Comparison of ENCODE assay signal across 8 cellular contexts in genomic region chr17:45018514-45019176, GRCh38. TPM values are rescaled to one million over a fixed set of nuclear protein-coding genes. Genes with fewer than 3 reads are reported as not detected.
A peak's percentile ranks its signal among the peaks of the same experiment; 100 is the strongest.
DNase-seq lines count a peak whose midpoint lies in the region; ATAC-seq and TF ChIP-seq lines count a peak whose summit lies in the region.

No MANE protein-coding gene starts in this region.

- peaks cover 39% of the 10 kb centered on the region for H3K27me3 Mint-ChIP-seq in stimulated activated naive CD8-positive, alpha-beta T cell treated with anti-CD3 and anti-CD28 coated beads, Interleukin-15, Interleukin-2, amounts not matched to agents 100 ng/mL and 50 ng/mL, for 24 hours

- H3K4me1 Mint-ChIP-seq in stimulated activated naive CD8-positive, alpha-beta T cell treated with anti-CD3 and anti-CD28 coated beads, Interleukin-15, Interleukin-2, amounts not matched to agents 100 ng/mL and 50 ng/mL, for 24 hours (ENCODE audit: low read depth) = peaks cover 20% of the 10 kb centered on the region

- H4K20me1 ChIP-seq in hepatocyte (ENCODE audit: insufficient read depth, poor library complexity, severe bottlenecking) = no peaks in the 10 kb centered on the region

- peak; percentile 49 to 58 for DNase-seq in activated T-cell treated with anti-CD3 and anti-CD28 coated beads, Interleukin-2, amount 50 U/mL, for 48 hours
- DNase-seq in hepatocyte (ENCODE audit: low spot score) (peak; percentile 36), 8988T (no peak), NCI-H2107 (lab: John Stamatoyannopoulos, UW) (no peak)
- no peak for DNase-seq in activated effector memory CD4-positive, alpha-beta T cell treated with Interleukin-2 at 50 U/mL for 16 hours

- ATAC-seq in HG02798 (IDR thresholded peaks at IDR 0.05; ENCODE audit: poor library complexity, unreplicated experiment) = peak; percentile 19

- WGBS in hepatocyte (ENCODE audit: low lambda C conversion rate, missing lambda C conversion rate) = 8% methylated on average over 21 of the region's 32 CpGs

- peak overlapping the region; percentile 99 for H3K4me2 ChIP-seq in hepatocyte

- TF ChIP-seq CTCF in C4-2B (conservative IDR thresholded peaks at IDR 0.05) = no peak
- TF ChIP-seq CTCF in hepatocyte (IDR thresholded peaks at IDR 0.05; ENCODE audit: poor library complexity) = no peak

- peak overlapping the region; percentile 29 for H3K4me3 ChIP-seq in hepatocyte

- H2AFZ ChIP-seq in hepatocyte = peak overlapping the region; percentile 75

- peak overlapping the region; percentile 88 for H3K4me3 Mint-ChIP-seq in stimulated activated naive CD8-positive, alpha-beta T cell treated with anti-CD3 and anti-CD28 coated beads, Interleukin-15, Interleukin-2, amounts not matched to agents 100 ng/mL and 50 ng/mL, for 24 hours

- H3K79me2 ChIP-seq in hepatocyte = no peaks in the 10 kb centered on the region

- H3K9me3 ChIP-seq in hepatocyte (ENCODE audit: low read depth) = no peaks in the 10 kb centered on the region

- peak overlapping the region; percentile 35 for H3K27ac ChIP-seq in C4-2B
- H3K27ac ChIP-seq in hepatocyte = no peak overlapping the region

- H3K27ac Mint-ChIP-seq in stimulated activated naive CD8-positive, alpha-beta T cell treated with anti-CD3 and anti-CD28 coated beads, Interleukin-15, Interleukin-2, amounts not matched to agents 100 ng/mL and 50 ng/mL, for 24 hours = peak overlapping the region; percentile 93

- H3K9me2 ChIP-seq in hepatocyte (replicated peaks; ENCODE audit: insufficient read depth) = no peaks in the 10 kb centered on the region

- no peaks in the 10 kb centered on the region for H3K9me3 Mint-ChIP-seq in stimulated activated naive CD8-positive, alpha-beta T cell treated with anti-CD3 and anti-CD28 coated beads, Interleukin-15, Interleukin-2, amounts not matched to agents 100 ng/mL and 50 ng/mL, for 24 hours

- H3K4me1 ChIP-seq in hepatocyte (ENCODE audit: insufficient read depth) = peaks cover 31% of the 10 kb centered on the region

- peaks cover 9% of the 10 kb centered on the region for H3K36me3 Mint-ChIP-seq in stimulated activated naive CD8-positive, alpha-beta T cell treated with anti-CD3 and anti-CD28 coated beads, Interleukin-15, Interleukin-2, amounts not matched to agents 100 ng/mL and 50 ng/mL, for 24 hours (ENCODE audit: low read depth)

- no peaks in the 10 kb centered on the region for H3K36me3 ChIP-seq in hepatocyte (replicated peaks; ENCODE audit: insufficient read depth, low read depth)

- peaks cover 4% of the 10 kb centered on the region for H3K27me3 ChIP-seq in hepatocyte

RNA-seq across cellular contexts. Expression of gene DCAKD, which starts 32.8 kb away (rescaled TPM):
- 31.3 and 47.4 TPM in 2 replicates for total RNA-seq in hepatocyte
- 29.9 and 33.3 TPM in 2 replicates for polyA plus RNA-seq in hepatocyte

RNA-seq across cellular contexts. Expression of gene NMT1, which starts 42.5 kb away (rescaled TPM):
- total RNA-seq in hepatocyte = 68.5 and 71.2 TPM in 2 replicates
- 90.1 and 126 TPM in 2 replicates for polyA plus RNA-seq in hepatocyte

RNA-seq across cellular contexts. Expression of gene C1QL1, which starts 50.5 kb away (rescaled TPM):
- 12.8 and 15.1 TPM in 2 replicates for total RNA-seq in hepatocyte
- 54.9 and 68.3 TPM in 2 replicates for polyA plus RNA-seq in hepatocyte

Comparison
In these comparisons a context has a peak if more than half of its experiments do, and no peak if none do; other contexts are left out.
1. DNase-seq: peak in activated T-cell treated with anti-CD3 and anti-CD28 coated beads, Interleukin-2, amount 50 U/mL, for 48 hours (2 of 2) and hepatocyte (single experiment); none in activated effector memory CD4-positive, alpha-beta T cell treated with Interleukin-2 at 50 U/mL for 16 hours (single experiment), 8988T (single experiment) and NCI-H2107 (single experiment).